Comparison of ENCODE assay signal across 30 cellular contexts in genomic region chr2:122445003-122445402, GRCh38.
"Had no signal": no experiment of that assay in that cellular context is flagged by ENCODE, and none has a peak within 500 bp of the region (broad histone marks: within the 10 kb centered on the region; RNA-seq: fewer than 3 reads in every experiment).

No MANE protein-coding gene starts in this region.

- H3K36me3 ChIP-seq: adrenal gland, ascending aorta, brain microvascular endothelial cell, breast epithelium, cardiac muscle cell had no signal

- H3K4me1 ChIP-seq: adrenal gland, ascending aorta, body of pancreas, breast epithelium had no signal

- H3K27me3 ChIP-seq: adrenal gland, ascending aorta, body of pancreas, brain microvascular endothelial cell, breast epithelium, cardiac muscle cell had no signal

- H3K27ac ChIP-seq: adrenal gland, ascending aorta, body of pancreas, brain microvascular endothelial cell, breast epithelium, cardiac muscle cell had no signal

- H3K4me3 ChIP-seq: adrenal gland, ascending aorta, body of pancreas, breast epithelium, cardiac muscle cell had no signal

- H3K9me3 ChIP-seq: adrenal gland, ascending aorta, body of pancreas, breast epithelium had no signal

- DNase-seq: activated effector memory CD4-positive, alpha-beta T cell treated with anti-CD3 and anti-CD28 coated beads, Interleukin-2, amount 50 U/mL, for 16 hours; activated effector memory CD4-positive, alpha-beta T cell treated with Interleukin-2 at 50 U/mL for 16 hours; activated gamma-delta T cell; activated gamma-delta T cell treated with Interleukin-2 at 50 U/mL for 16 hours; activated naive CD4-positive, alpha-beta T cell; activated naive CD4-positive, alpha-beta T cell treated with anti-CD3 and anti-CD28 coated beads for 36 hours; activated naive CD4-positive, alpha-beta T cell treated with anti-CD3 and anti-CD28 coated beads, Interleukin-2, amount 10 ng/mL, durations not matched to agents 7 days and 5 days; activated naive CD4-positive, alpha-beta T cell treated with anti-CD3 and anti-CD28 coated beads, Interleukin-2, amount 50 U/mL, for 16 hours; activated naive CD4-positive, alpha-beta T cell treated with Interleukin-2 at 50 U/mL for 16 hours; activated naive CD8-positive, alpha-beta T cell treated with anti-CD3 and anti-CD28 coated beads for 36 hours; activated naive CD8-positive, alpha-beta T cell treated with anti-CD3 and anti-CD28 coated beads, Interleukin-2, amount 10 ng/mL, durations not matched to agents 7 days and 5 days; activated naive CD8-positive, alpha-beta T cell treated with anti-CD3 and anti-CD28 coated beads, Interleukin-2, amount 50 U/mL, for 24 hours; activated T-cell treated with anti-CD3 and anti-CD28 coated beads, Interleukin-2, amount 50 U/mL, for 1 hour; activated T-cell treated with anti-CD3 and anti-CD28 coated beads, Interleukin-2, amount 50 U/mL, for 24 hours; activated T-cell treated with anti-CD3 and anti-CD28 coated beads, Interleukin-2, amount 50 U/mL, for 4 hours; activated T-cell treated with anti-CD3 and anti-CD28 coated beads, Interleukin-2, amount 50 U/mL, for 48 hours; activated T-cell treated with anti-CD3 and anti-CD28 coated beads, Interleukin-2, amount 50 U/mL, for 72 hours; adrenal gland; amniotic stem cell; amygdala; anterior cingulate cortex; aorta; body of pancreas; brain microvascular endothelial cell; caudate nucleus; central memory CD4-positive, alpha-beta T cell; cerebellar nuclear complex had no signal
